ENCODE assay signal across 13 cellular contexts in genomic region chr7:77765906-77766800, GRCh38. TPM values are rescaled to one million over a fixed set of nuclear protein-coding genes. Genes with fewer than 3 reads are reported as not detected.
DNase-seq lines count a peak whose midpoint lies in the region; ATAC-seq lines count a peak whose summit lies in the region.
"Had no signal": no experiment of that assay in that cellular context is flagged by ENCODE, and none has a peak within 500 bp of the region (broad histone marks: within the 10 kb centered on the region; RNA-seq: fewer than 3 reads in every experiment).

No MANE protein-coding gene starts in this region.

- peaks cover 18% of the 10 kb centered on the region for H3K4me1 ChIP-seq in adipocyte (ENCODE audit: control insufficient read depth, insufficient read depth, low read length)
- H3K4me1 ChIP-seq in naive thymus-derived CD4-positive, alpha-beta T cell (ENCODE audit: control insufficient read depth in 2 of 2, insufficient read depth in 2 of 2, low read length in 2 of 2): no peaks in the 10 kb centered on the region

- H3K27me3 ChIP-seq in adipocyte (replicated peaks; ENCODE audit: control insufficient read depth, insufficient read depth, low read length): no peaks in the 10 kb centered on the region
- no peaks in the 10 kb centered on the region for H3K27me3 ChIP-seq in naive thymus-derived CD4-positive, alpha-beta T cell (ENCODE audit: control insufficient read depth in 2 of 2, insufficient read depth in 2 of 2, low read length in 2 of 2)

- H3K9me3 Mint-ChIP-seq in T-helper 2 cell treated with Interferon-gamma antibody and Interleukin-4, amounts not matched to agents 5 μg/mL and 100 μg/mL, for 36 hours: no peaks in the 10 kb centered on the region
- H3K9me3 Mint-ChIP-seq in stimulated activated effector memory CD8-positive, alpha-beta T cell treated with anti-CD3 and anti-CD28 coated beads, Interleukin-12 subunit alpha, Interleukin-12 subunit beta, amount 100 ng/mL, for 72 hours: no peaks in the 10 kb centered on the region
- no peaks in the 10 kb centered on the region for H3K9me3 Mint-ChIP-seq in naive thymus-derived CD4-positive, alpha-beta T cell

- DNase-seq in T-helper 2 cell treated with Interferon-gamma antibody and Interleukin-4, amounts not matched to agents 5 μg/mL and 100 μg/mL, for 36 hours (ENCODE audit: low spot score): no peak
- DNase-seq in T-helper 2 cell (no peak), adipocyte (ENCODE audit: low read depth) (peak; percentile 62), iris pigment epithelial cell (ENCODE audit: low read depth) (peak; percentile 38)
- DNase-seq in stimulated activated effector memory CD8-positive, alpha-beta T cell treated with anti-CD3 and anti-CD28 coated beads, Interleukin-12 subunit alpha, Interleukin-12 subunit beta, amount 100 ng/mL, for 72 hours (ENCODE audit: low spot score in 2 of 2): no peak
- no peak for DNase-seq in naive thymus-derived CD4-positive, alpha-beta T cell
- DNase-seq: DMS79 treated with DMSO at 0.1 percent for 48 hours; NCI-H1436 treated with DMSO at 0.1 percent for 48 hours; NK-92 treated with Interleukin-12 subunit alpha and Interleukin-12 subunit beta, amount 100 ng/mL, for 24 hours; stimulated activated naive CD4-positive, alpha-beta T cell treated with Interleukin-2 at 50 U/mL for 16 hours had no signal

- no peaks in the 10 kb centered on the region for H3K27me3 Mint-ChIP-seq in T-helper 2 cell treated with Interferon-gamma antibody and Interleukin-4, amounts not matched to agents 5 μg/mL and 100 μg/mL, for 36 hours (ENCODE audit: low read depth)
- no peaks in the 10 kb centered on the region for H3K27me3 Mint-ChIP-seq in naive thymus-derived CD4-positive, alpha-beta T cell

- no peak for ATAC-seq in stimulated activated effector memory CD8-positive, alpha-beta T cell treated with anti-CD3 and anti-CD28 coated beads, Interleukin-12 subunit alpha, Interleukin-12 subunit beta, amount 100 ng/mL, for 72 hours
- ATAC-seq in GM21529 (IDR thresholded peaks at IDR 0.05; ENCODE audit: unreplicated experiment): no peak
- no peak for ATAC-seq in naive thymus-derived CD4-positive, alpha-beta T cell
- no peak for ATAC-seq in HG02884 (IDR thresholded peaks at IDR 0.05; ENCODE audit: unreplicated experiment)

- peaks cover 7% of the 10 kb centered on the region for H3K4me1 Mint-ChIP-seq in T-helper 2 cell treated with Interferon-gamma antibody and Interleukin-4, amounts not matched to agents 5 μg/mL and 100 μg/mL, for 36 hours (ENCODE audit: low read depth)
- peaks cover 31% of the 10 kb centered on the region for H3K4me1 Mint-ChIP-seq in stimulated activated effector memory CD8-positive, alpha-beta T cell treated with anti-CD3 and anti-CD28 coated beads, Interleukin-12 subunit alpha, Interleukin-12 subunit beta, amount 100 ng/mL, for 72 hours
- peaks cover 2 to 50% (median 44%) of the 10 kb centered on the region in 7 donors for H3K4me1 Mint-ChIP-seq in naive thymus-derived CD4-positive, alpha-beta T cell

- no peaks in the 10 kb centered on the region for H3K9me3 ChIP-seq in adipocyte (ENCODE audit: control insufficient read depth, low read length)
- H3K9me3 ChIP-seq in naive thymus-derived CD4-positive, alpha-beta T cell (ENCODE audit: control insufficient read depth in 2 of 3, low read length in 3 of 3): no peaks in the 10 kb centered on the region

- intact Hi-C loops in naive thymus-derived CD4-positive, alpha-beta T cell (cut with micrococcal nuclease): no loop called here

- no peak overlapping the region for H3K4me3 ChIP-seq in adipocyte (ENCODE audit: low read length)
- no peak overlapping the region for H3K4me3 ChIP-seq in naive thymus-derived CD4-positive, alpha-beta T cell (ENCODE audit: low read length)

- H3K36me3 ChIP-seq in adipocyte (ENCODE audit: control insufficient read depth, insufficient read depth, low read length, severe bottlenecking): peaks cover 11% of the 10 kb centered on the region
- H3K36me3 ChIP-seq in naive thymus-derived CD4-positive, alpha-beta T cell (ENCODE audit: control insufficient read depth in 2 of 3, insufficient read depth in 3 of 3, low read length in 3 of 3): peaks cover 0 to 6% (median 0%) of the 10 kb centered on the region in 3 experiments

- H3K4me3 Mint-ChIP-seq in T-helper 2 cell treated with Interferon-gamma antibody and Interleukin-4, amounts not matched to agents 5 μg/mL and 100 μg/mL, for 36 hours: no peak overlapping the region
- no peak overlapping the region for H3K4me3 Mint-ChIP-seq in stimulated activated effector memory CD8-positive, alpha-beta T cell treated with anti-CD3 and anti-CD28 coated beads, Interleukin-12 subunit alpha, Interleukin-12 subunit beta, amount 100 ng/mL, for 72 hours
- H3K4me3 Mint-ChIP-seq in naive thymus-derived CD4-positive, alpha-beta T cell: no peak overlapping the region

- H3K27ac Mint-ChIP-seq in T-helper 2 cell treated with Interferon-gamma antibody and Interleukin-4, amounts not matched to agents 5 μg/mL and 100 μg/mL, for 36 hours: peak overlapping the region; percentile 35
- H3K27ac Mint-ChIP-seq in stimulated activated effector memory CD8-positive, alpha-beta T cell treated with anti-CD3 and anti-CD28 coated beads, Interleukin-12 subunit alpha, Interleukin-12 subunit beta, amount 100 ng/mL, for 72 hours: peak overlapping the region; percentile 48
- peak overlapping the region in 1 of 9 donors; percentile 65 for H3K27ac Mint-ChIP-seq in naive thymus-derived CD4-positive, alpha-beta T cell

- H3K9ac ChIP-seq in adipocyte (ENCODE audit: low read length): no peak overlapping the region

- peaks cover 18% of the 10 kb centered on the region for H3K36me3 Mint-ChIP-seq in T-helper 2 cell treated with Interferon-gamma antibody and Interleukin-4, amounts not matched to agents 5 μg/mL and 100 μg/mL, for 36 hours (ENCODE audit: low read depth)
- H3K36me3 Mint-ChIP-seq in stimulated activated effector memory CD8-positive, alpha-beta T cell treated with anti-CD3 and anti-CD28 coated beads, Interleukin-12 subunit alpha, Interleukin-12 subunit beta, amount 100 ng/mL, for 72 hours: peaks cover 59% of the 10 kb centered on the region
- peaks cover 0 to 18% (median 14%) of the 10 kb centered on the region in 5 donors for H3K36me3 Mint-ChIP-seq in naive thymus-derived CD4-positive, alpha-beta T cell

- POLR2A ChIA-PET in naive thymus-derived CD4-positive, alpha-beta T cell (lab: Charles Lee): interaction anchor here (0.6 to 0.7 kb wide), 3 partner anchors 11 to 202 kb away, joined by 3 to 7 read pairs (median 3); no protein-coding TSS in a partner anchor

- CTCF ChIA-PET in naive thymus-derived CD4-positive, alpha-beta T cell (lab: Charles Lee): no interaction called here

- H3K27ac ChIP-seq in naive thymus-derived CD4-positive, alpha-beta T cell (ENCODE audit: low read depth, low read length): no peak overlapping the region
- H3K27ac ChIP-seq: 22Rv1 had no signal

RNA-seq across cellular contexts. Expression of gene TMEM60, which starts 32.1 kb away (rescaled TPM):
- total RNA-seq in naive thymus-derived CD4-positive, alpha-beta T cell: 10 to 100 TPM in 3 of 5 experiments, 1 to 10 TPM in 2; 3.7 to 16.9 (median 12.0) TPM
- 10 to 100 TPM in 1 of 2 donors, 1 to 10 TPM in 1; 9.7 to 22.8 TPM for polyA plus RNA-seq in naive thymus-derived CD4-positive, alpha-beta T cell

RNA-seq across cellular contexts. Expression of gene PHTF2, which starts 32.4 kb away (rescaled TPM):
- total RNA-seq in naive thymus-derived CD4-positive, alpha-beta T cell: 10 to 100 TPM; 17.6 to 42.1 (median 22.4) TPM
- 1 to 10 TPM; 5.9 to 8.3 TPM for polyA plus RNA-seq in naive thymus-derived CD4-positive, alpha-beta T cell

Comparison
In these comparisons a context has a peak if more than half of its experiments do, and no peak if none do; other contexts are left out.
1. DNase-seq: peak in adipocyte (single experiment) and iris pigment epithelial cell (single experiment); none in T-helper 2 cell treated with Interferon-gamma antibody and Interleukin-4, amounts not matched to agents 5 μg/mL and 100 μg/mL, for 36 hours (single experiment), T-helper 2 cell (0 of 5), stimulated activated effector memory CD8-positive, alpha-beta T cell treated with anti-CD3 and anti-CD28 coated beads, Interleukin-12 subunit alpha, Interleukin-12 subunit beta, amount 100 ng/mL, for 72 hours (0 of 2) and naive thymus-derived CD4-positive, alpha-beta T cell (0 of 9).